Comparison of ENCODE assay signal across 1 cellular context in genomic region chr6:144883915-144884314, GRCh38.
TF ChIP-seq lines count a peak whose summit lies in the region.

No MANE protein-coding gene starts in this region.

TF ChIP-seq in HepG2, 621 proteins besides CTCF, POLR2A, EP300 and RAD21 (continued from another document):
- TF ChIP-seq ZNF512B (CRISPR knock-in tag; IDR thresholded peaks at IDR 0.05; ENCODE audit: borderline replicate concordance) (no peak), ZNF629 (CRISPR knock-in tag; conservative IDR thresholded peaks at IDR 0.05) (no peak)
